In genomic region chr7:108497082-108497725, GRCh38 we compare ENCODE assay signal across 8 cellular contexts. TPM values are rescaled to one million over a fixed set of nuclear protein-coding genes. Genes with fewer than 3 reads are reported as not detected.
DNase-seq lines count a peak whose midpoint lies in the region; ATAC-seq and TF ChIP-seq lines count a peak whose summit lies in the region.

No MANE protein-coding gene starts in this region.

- H3K4me3 Mint-ChIP-seq in activated naive CD8-positive, alpha-beta T cell treated with anti-CD3 and anti-CD28 coated beads for 36 hours, result no peak overlapping the region

- H3K36me3 ChIP-seq in PC-3 (ENCODE audit: low read depth, low read length) (peaks cover 5% of the 10 kb centered on the region; the same call in 1 of the 2 replicates), right atrium auricular region (peaks cover 43% of the 10 kb centered on the region), smooth muscle cell (ENCODE audit: low read depth) (peaks cover 10% of the 10 kb centered on the region)

- no peaks in the 10 kb centered on the region for H3K9me3 ChIP-seq in PC-3 (ENCODE audit: low read length)
- no peaks in the 10 kb centered on the region for H3K9me3 ChIP-seq in right atrium auricular region
- no peaks in the 10 kb centered on the region for H3K9me3 ChIP-seq in smooth muscle cell (replicated peaks; ENCODE audit: low read depth)

- H3K4me3 ChIP-seq in PC-3 (ENCODE audit: low read length), result no peak overlapping the region
- H3K4me3 ChIP-seq in right atrium auricular region, result no peak overlapping the region
- H3K4me3 ChIP-seq in smooth muscle cell, result no peak overlapping the region

- H4K20me1 ChIP-seq in PC-3 (ENCODE audit: low read length) (no peaks in the 10 kb centered on the region), smooth muscle cell (ENCODE audit: low read depth) (peaks cover 12% of the 10 kb centered on the region)

- H3K27me3 ChIP-seq in PC-3 (ENCODE audit: low read length) (no peaks in the 10 kb centered on the region), right atrium auricular region (no peaks in the 10 kb centered on the region), smooth muscle cell (ENCODE audit: low read depth) (no peaks in the 10 kb centered on the region)

- no peaks in the 10 kb centered on the region for H3K9me3 Mint-ChIP-seq in activated naive CD8-positive, alpha-beta T cell treated with anti-CD3 and anti-CD28 coated beads for 36 hours

- H3K27ac ChIP-seq in PC-3 (ENCODE audit: low read length) (no peak overlapping the region), right atrium auricular region (no peak overlapping the region), smooth muscle cell (ENCODE audit: low read depth) (no peak overlapping the region)

- H3F3A ChIP-seq in PC-3 (ENCODE audit: low read length, unreplicated experiment), result no peaks in the 10 kb centered on the region
- no peaks in the 10 kb centered on the region for H3F3A ChIP-seq in smooth muscle cell (ENCODE audit: low read depth)

- intact Hi-C loops in PC-3 (cut with micrococcal nuclease), result loop anchor here (1.0 kb wide), 1 partner anchor 316 kb away; no protein-coding TSS in a partner anchor

- in situ Hi-C loops in KBM-7 (cut with MboI; ENCODE audit: low pct_unique_long_range_greater_than_20kb, low sequenced_read_pairs), result no loop called here

- no peak overlapping the region for H2AFZ ChIP-seq in PC-3 (ENCODE audit: low read length)
- no peak overlapping the region for H2AFZ ChIP-seq in smooth muscle cell (ENCODE audit: low read depth)

- H3K4me1 ChIP-seq in PC-3 (ENCODE audit: insufficient read depth, low read length), result peaks cover 4% of the 10 kb centered on the region; the same call in 1 of the 2 replicates
- no peaks in the 10 kb centered on the region for H3K4me1 ChIP-seq in right atrium auricular region
- no peaks in the 10 kb centered on the region for H3K4me1 ChIP-seq in smooth muscle cell (ENCODE audit: low read depth)

- CTCF ChIA-PET in PC-3 (lab: Charles Lee), result interaction anchor here (0.6 to 1.2 kb wide), 6 partner anchors 10 to 376 kb away, joined by 3 to 11 read pairs (median 3); partner anchors contain the start of gene PNPLA8

- ATAC-seq in GM21390 (IDR thresholded peaks at IDR 0.05; ENCODE audit: unreplicated experiment), result peak; percentile 75
- peak; percentile 60 for ATAC-seq in PC-3
- no peak for ATAC-seq in GM18505 (IDR thresholded peaks at IDR 0.05; ENCODE audit: unreplicated experiment)

- no peaks in the 10 kb centered on the region for H3K9me2 ChIP-seq in PC-3 (replicated peaks; ENCODE audit: low read length)

- H3K4me2 ChIP-seq in PC-3 (ENCODE audit: low read length) (no peak overlapping the region), smooth muscle cell (no peak overlapping the region)

- TF ChIP-seq POLR2A in GM18505 (IDR thresholded peaks at IDR 0.05; ENCODE audit: borderline replicate concordance, extremely low read depth, insufficient read depth, insufficient read length), result no peak

- H3K79me2 ChIP-seq in PC-3 (ENCODE audit: low read length), result no peaks in the 10 kb centered on the region
- peaks cover 3% of the 10 kb centered on the region for H3K79me2 ChIP-seq in smooth muscle cell (ENCODE audit: low read depth)

- H3K4me1 Mint-ChIP-seq in activated naive CD8-positive, alpha-beta T cell treated with anti-CD3 and anti-CD28 coated beads for 36 hours, result no peaks in the 10 kb centered on the region

- WGBS in smooth muscle cell (ENCODE audit: low lambda C conversion rate), result 99% methylated on average over 3 of the region's 3 CpGs

- no peaks in the 10 kb centered on the region for H3K27me3 Mint-ChIP-seq in activated naive CD8-positive, alpha-beta T cell treated with anti-CD3 and anti-CD28 coated beads for 36 hours

- no peak overlapping the region for H3K27ac Mint-ChIP-seq in activated naive CD8-positive, alpha-beta T cell treated with anti-CD3 and anti-CD28 coated beads for 36 hours

- no peak overlapping the region for H3K9ac ChIP-seq in PC-3 (ENCODE audit: low read length)
- no peak overlapping the region for H3K9ac ChIP-seq in smooth muscle cell (ENCODE audit: low read depth)

- POLR2A ChIA-PET in PC-3 (lab: Charles Lee; ENCODE audit: unreplicated experiment), result no interaction called here

- TF ChIP-seq CTCF in PC-3 (conservative IDR thresholded peaks at IDR 0.05; ENCODE audit: low read depth, low read length) (peak; percentile 84), right atrium auricular region (IDR thresholded peaks at IDR 0.05) (peak; percentile 78 to 82), smooth muscle cell (IDR thresholded peaks at IDR 0.05; ENCODE audit: borderline replicate concordance, insufficient read depth, poor library complexity, severe bottlenecking) (peak; percentile 89)

- DNase-seq in DMS 273 treated with DMSO at 0.1 percent for 48 hours (lab: John Stamatoyannopoulos, UW), result peak; percentile 68
- peak; percentile 79 for DNase-seq in KBM-7
- DNase-seq in PC-3, result peak; percentile 74
- peak; percentile 18 for DNase-seq in activated naive CD8-positive, alpha-beta T cell treated with anti-CD3 and anti-CD28 coated beads for 36 hours
- no peak for DNase-seq in right atrium auricular region (ENCODE audit: low spot score)
- no peak for DNase-seq in smooth muscle cell (lab: John Stamatoyannopoulos, UW; ENCODE audit: unreplicated experiment)

- H3K36me3 Mint-ChIP-seq in activated naive CD8-positive, alpha-beta T cell treated with anti-CD3 and anti-CD28 coated beads for 36 hours, result peaks cover 2% of the 10 kb centered on the region

- no TSS peak for BruUV-seq in PC-3 (replicated peaks; lab: Mats Ljungman, UMichigan)

RNA-seq across cellular contexts. Expression of gene PNPLA8, which starts 28.7 kb away (rescaled TPM):
- total RNA-seq in PC-3 (2014; rRNA removed), result 14.6 and 19.5 TPM in 2 replicates
- total RNA-seq in activated naive CD8-positive, alpha-beta T cell treated with anti-CD3 and anti-CD28 coated beads for 36 hours, result 10 to 100 TPM; 14.8 to 15.2 TPM
- total RNA-seq in right atrium auricular region, result 10 to 100 TPM; 25.9 to 33.1 TPM
- total RNA-seq in smooth muscle cell, result 50.1 and 52.5 TPM in 2 replicates
- 18.6 and 26.0 TPM in 2 replicates for polyA plus RNA-seq in smooth muscle cell

RNA-seq across cellular contexts. Expression of gene NRCAM, which starts 41.0 kb away (rescaled TPM):
- total RNA-seq in PC-3 (2014; rRNA removed) (not detected in 2 replicates), right atrium auricular region (under 1 TPM; 0.63 to 0.93 TPM), smooth muscle cell (0.22 and 0.49 TPM in 2 replicates)
- 1 to 10 TPM; 3.9 to 4.6 TPM for total RNA-seq in activated naive CD8-positive, alpha-beta T cell treated with anti-CD3 and anti-CD28 coated beads for 36 hours
- polyA plus RNA-seq in smooth muscle cell, result 0.30 TPM in 1 of 2 replicates, not detected in the other

Comparison
In these comparisons a context has a peak if more than half of its experiments do, and no peak if none do; other contexts are left out.
1. DNase-seq: peak in DMS 273 treated with DMSO at 0.1 percent for 48 hours (single experiment), KBM-7 (single experiment), PC-3 (single experiment) and activated naive CD8-positive, alpha-beta T cell treated with anti-CD3 and anti-CD28 coated beads for 36 hours (single experiment); none in right atrium auricular region (single experiment) and smooth muscle cell (single experiment).
2. Peak in every context shown above with its lines, with median percentiles within 50 percentile points of each other: CTCF ChIP-seq.